In genomic region chr13:26255717-26256277, GRCh38 we compare ENCODE assay signal across 8 cellular contexts. TPM values are rescaled to one million over a fixed set of nuclear protein-coding genes. Genes with fewer than 3 reads are reported as not detected.
DNase-seq lines count a peak whose midpoint lies in the region; ATAC-seq, FAIRE-seq and TF ChIP-seq lines count a peak whose summit lies in the region.

No MANE protein-coding gene starts in this region.

- peak overlapping the region; percentile 77 for H3K9ac ChIP-seq in astrocyte (ENCODE audit: low read length)

- FAIRE-seq in G401.6 (lab: Jason Lieb, UNC) (peak; percentile 56), astrocyte (lab: Jason Lieb, UNC) (no peak)

- peaks cover 6% of the 10 kb centered on the region for H3K4me1 ChIP-seq in astrocyte (ENCODE audit: insufficient read depth, low read length)

- H3K27ac ChIP-seq in astrocyte (ENCODE audit: low read depth, low read length), result no peak overlapping the region

- H3K36me3 Mint-ChIP-seq in astrocyte (ENCODE audit: low read depth, unreplicated experiment), result no peaks in the 10 kb centered on the region
- no peaks in the 10 kb centered on the region for H3K36me3 Mint-ChIP-seq in mesothelial cell of epicardium

- H3K4me3 ChIP-seq in astrocyte (ENCODE audit: insufficient read depth, low read depth, low read length), result peak overlapping the region; percentile 85

- H3K9me3 Mint-ChIP-seq in astrocyte (ENCODE audit: unreplicated experiment), result no peaks in the 10 kb centered on the region
- H3K9me3 Mint-ChIP-seq in mesothelial cell of epicardium, result no peaks in the 10 kb centered on the region

- H3K4me1 Mint-ChIP-seq in astrocyte (ENCODE audit: low read depth, unreplicated experiment) (peaks cover 8% of the 10 kb centered on the region), mesothelial cell of epicardium (peaks cover 35% of the 10 kb centered on the region)

- H3K79me2 ChIP-seq in astrocyte (ENCODE audit: insufficient read depth, low read length), result peaks cover 63% of the 10 kb centered on the region

- H2AFZ ChIP-seq in astrocyte (ENCODE audit: low read depth, low read length), result no peak overlapping the region

- DNase-seq in astrocyte (ENCODE audit: low read depth) (peak; percentile 2), mesothelial cell of epicardium (ENCODE audit: low spot score in 2 of 2, unreplicated experiment in 2 of 2) (no peak), cerebellar nuclear complex (lab: John Stamatoyannopoulos, UW) (no peak), NCI-H774 (lab: John Stamatoyannopoulos, UW) (no peak)

- peak overlapping the region; percentile 90 for H3K4me3 Mint-ChIP-seq in astrocyte (ENCODE audit: unreplicated experiment)
- H3K4me3 Mint-ChIP-seq in mesothelial cell of epicardium, result peak overlapping the region; percentile 92

- no peak for ATAC-seq in HG02852 (IDR thresholded peaks at IDR 0.05; ENCODE audit: unreplicated experiment)
- no peak for ATAC-seq in GM18867 (IDR thresholded peaks at IDR 0.05; ENCODE audit: unreplicated experiment)

- peak overlapping the region; percentile 98 for H3K4me2 ChIP-seq in astrocyte (ENCODE audit: low read length)

- H4K20me1 ChIP-seq in astrocyte (ENCODE audit: insufficient read depth, low read length), result peaks cover 60% of the 10 kb centered on the region

- TF ChIP-seq CTCF in LNCAP (IDR thresholded peaks at IDR 0.05) (peak; percentile 36; the same call in 1 of the 2 replicates), astrocyte (IDR thresholded peaks at IDR 0.05; ENCODE audit: insufficient read depth, low read depth, low read length) (peak; percentile 33), mesothelial cell of epicardium (IDR thresholded peaks at IDR 0.05; ENCODE audit: unreplicated experiment) (no peak)

- no peaks in the 10 kb centered on the region for H3K27me3 Mint-ChIP-seq in astrocyte (ENCODE audit: low read depth, unreplicated experiment)
- no peaks in the 10 kb centered on the region for H3K27me3 Mint-ChIP-seq in mesothelial cell of epicardium (ENCODE audit: low read depth)

- no peaks in the 10 kb centered on the region for H3K36me3 ChIP-seq in astrocyte (ENCODE audit: insufficient read depth, low read length)

- H3K27ac Mint-ChIP-seq in astrocyte (ENCODE audit: unreplicated experiment) (peak overlapping the region; percentile 42), mesothelial cell of epicardium (no peak overlapping the region)

- H3K9me3 ChIP-seq in astrocyte (ENCODE audit: insufficient read depth, low read depth, low read length), result no peaks in the 10 kb centered on the region

- no peaks in the 10 kb centered on the region for H3K27me3 ChIP-seq in astrocyte (ENCODE audit: insufficient read depth, low read length)

RNA-seq across cellular contexts. Expression of gene CDK8, which starts 1.9 kb away (rescaled TPM):
- total RNA-seq in astrocyte (27.4 and 32.4 TPM in 2 replicates), mesothelial cell of epicardium (25.3 to 26.3 TPM (median 25.6 TPM) in 3 replicates)

RNA-seq across cellular contexts. Expression of gene RNF6, which starts 33.7 kb away (rescaled TPM):
- total RNA-seq in astrocyte (41.9 and 51.7 TPM in 2 replicates), mesothelial cell of epicardium (22.5 to 24.2 TPM (median 22.8 TPM) in 3 replicates)
